ENCODE assay signal across 25 cellular contexts in genomic region chr1:201302168-201302896, GRCh38. TPM values are rescaled to one million over a fixed set of nuclear protein-coding genes. Genes with fewer than 3 reads are reported as not detected.
DNase-seq lines count a peak whose midpoint lies in the region; ATAC-seq, FAIRE-seq and TF ChIP-seq lines count a peak whose summit lies in the region.
"Had no signal": no experiment of that assay in that cellular context is flagged by ENCODE, and none has a peak within 500 bp of the region (broad histone marks: within the 10 kb centered on the region; RNA-seq: fewer than 3 reads in every experiment).

No MANE protein-coding gene starts in this region.

- H2BK15ac ChIP-seq in H1 (ENCODE audit: low read length) = peak overlapping the region; percentile 88; the same call in 1 of the 2 replicates

- CTCF ChIA-PET in A549 (lab: Yijun Ruan, JAX) (interaction anchor here (0.9 to 3.6 kb wide), 9 partner anchors 9 to 59 kb away, joined by 3 to 21 read pairs (median 5); no protein-coding TSS in a partner anchor), H1 (lab: Charles Lee; ENCODE audit: partially characterized antibody) (interaction anchor here (1.2 to 9.0 kb wide), 10 partner anchors 10 to 183 kb away, joined by 3 to 78 read pairs (median 10); partner anchors contain the start of gene PKP1)

- no peak overlapping the region for H3K4me2 ChIP-seq in A549
- H3K4me2 ChIP-seq in H1 (ENCODE audit: insufficient read depth in 1 of 2, low read depth in 2 of 2, low read length in 2 of 2) = no peak overlapping the region
- H3K4me2 ChIP-seq in osteoblast (ENCODE audit: insufficient read depth, low read length) = no peak overlapping the region

- H3K27me3 Mint-ChIP-seq in HFFc6 (ENCODE audit: insufficient read depth) = peaks cover 35% of the 10 kb centered on the region
- H3K27me3 Mint-ChIP-seq: activated CD8-positive, alpha-beta T cell treated with anti-CD3 and anti-CD28 coated beads for 36 hours had no signal

- H3K4me1 ChIP-seq in A549 (peaks cover 37% of the 10 kb centered on the region), H1 (replicated peaks in 1 of 4; ENCODE audit: control insufficient read depth in 3 of 4, insufficient read depth in 4 of 4, low read length in 3 of 4) (peaks cover 0 to 4% (median under 1%) of the 10 kb centered on the region in 4 experiments; a peak in 3 of 7 replicates), osteoblast (ENCODE audit: insufficient read depth, low read length) (peaks cover 19% of the 10 kb centered on the region)
- H3K4me1 ChIP-seq: spleen had no signal

- H3K79me2 ChIP-seq in H1 (ENCODE audit: control insufficient read depth in 1 of 2, insufficient read depth in 2 of 2, low read length in 2 of 2) (no peaks in the 10 kb centered on the region), osteoblast (ENCODE audit: insufficient read depth, low read length) (no peaks in the 10 kb centered on the region)

- no peak overlapping the region for H2BK12ac ChIP-seq in H1 (ENCODE audit: low read depth, low read length)

- H3K79me1 ChIP-seq in H1 (ENCODE audit: low read depth, low read length) = no peaks in the 10 kb centered on the region

- H3K23me2 ChIP-seq in H1 (ENCODE audit: low read depth, low read length) = no peaks in the 10 kb centered on the region

- TF ChIP-seq EP300 in A549 (IDR thresholded peaks at IDR 0.05) (no peak), H1 (IDR thresholded peaks at IDR 0.05; ENCODE audit: borderline replicate concordance in 1 of 2, low read depth in 2 of 2, low read length in 2 of 2) (no peak)

- H3K4ac ChIP-seq in H1 (replicated peaks; ENCODE audit: insufficient read length, low read depth, low read length) = no peak overlapping the region

- no peak overlapping the region for H3K9ac ChIP-seq in H1 (replicated peaks in 1 of 4; ENCODE audit: extremely low read depth in 1 of 4, low read depth in 3 of 4, low read length in 3 of 4)

- H3K4me1 Mint-ChIP-seq in HFFc6 (ENCODE audit: low read depth) = peaks cover 6% of the 10 kb centered on the region; the same call in 1 of the 2 replicates
- H3K4me1 Mint-ChIP-seq: central memory CD8-positive, alpha-beta T cell; IgD-negative memory B cell; neural crest cell; stimulated activated naive CD8-positive, alpha-beta T cell treated with anti-CD3 and anti-CD28 coated beads, Interleukin-15, amount 100 ng/mL, for 72 hours had no signal

- TF ChIP-seq POLR2A in A549 (IDR thresholded peaks at IDR 0.05; ENCODE audit: low read length) = no peak
- no peak for TF ChIP-seq POLR2A in H1 (IDR thresholded peaks at IDR 0.05; ENCODE audit: control extremely low read depth in 1 of 2, low read depth in 2 of 2, low read length in 2 of 2)

- H2AFZ ChIP-seq in H1 (ENCODE audit: low read length) (0 out of 2 replicates have a peak overlapping the region, but pooled peaks have one; percentile 80), osteoblast (ENCODE audit: low read length) (no peak overlapping the region)

- no peak overlapping the region for H4K5ac ChIP-seq in H1 (ENCODE audit: insufficient read length, low read depth, low read length)

- H3K36me3 ChIP-seq in H1 (ENCODE audit: control insufficient read depth in 2 of 4, insufficient read depth in 4 of 4, low read length in 3 of 4) = no peaks in the 10 kb centered on the region
- H3K36me3 ChIP-seq in osteoblast (ENCODE audit: insufficient read depth, low read length) = no peaks in the 10 kb centered on the region
- H3K36me3 ChIP-seq: MG63, spleen had no signal

- H3K23ac ChIP-seq in H1 (ENCODE audit: insufficient read length) = no peak overlapping the region

- 76% methylated on average over 14 of the region's 15 CpGs for WGBS in A549 (ENCODE audit: missing lambda C conversion rate)
- 79% methylated on average over 14 of the region's 15 CpGs; no CpG with 5 or more reads in 1 of the 2 experiments for WGBS in H1 (ENCODE audit: extremely low coverage in 1 of 2, insufficient coverage in 1 of 2, insufficient read length in 1 of 2, insufficient replicate concordance in 2 of 2, low coverage in 1 of 2, low lambda C conversion rate in 2 of 2, missing lambda C conversion rate in 1 of 2), 2 experiments

- no peak overlapping the region for H4K8ac ChIP-seq in H1 (ENCODE audit: extremely low read depth, insufficient read depth, low read length)

- H3K27ac ChIP-seq in A549 = peak overlapping the region; percentile 29 to 51; a peak in 3 of 6 replicates
- no peak overlapping the region for H3K27ac ChIP-seq in H1 (ENCODE audit: low read depth, low read length)
- H3K27ac ChIP-seq in osteoblast (ENCODE audit: low read depth, low read length) = no peak overlapping the region
- H3K27ac ChIP-seq: spleen had no signal

- H3K14ac ChIP-seq in H1 (ENCODE audit: insufficient read length) = no peak overlapping the region

- DNase-seq in A549 (ENCODE audit: low read depth in 1 of 2, low spot score in 1 of 2) (no peak), LoVo (ENCODE audit: low spot score) (peak; percentile 40), H1 (ENCODE audit: low read depth in 1 of 2, low spot score in 2 of 2) (no peak), osteoblast (ENCODE audit: insufficient read length, low spot score, missing footprints) (peak; percentile 23), cerebellar cortex (ENCODE audit: low spot score) (no peak), HFFc6 (no peak), DMS79 treated with DMSO at 0.1 percent for 48 hours (lab: John Stamatoyannopoulos, UW) (no peak)
- DNase-seq in activated CD4-positive, alpha-beta T cell treated with anti-CD3 and anti-CD28 coated beads, Interleukin-2, amount 50 U/mL, for 48 hours = no peak
- DNase-seq: activated CD8-positive, alpha-beta T cell treated with anti-CD3 and anti-CD28 coated beads for 36 hours; activated naive CD4-positive, alpha-beta T cell treated with Interleukin-2 at 50 U/mL for 16 hours; activated T-cell treated with anti-CD3 and anti-CD28 coated beads, Interleukin-2, amount 50 U/mL, for 1 hour; left ventricle myocardium superior; MG63; NCI-H1694 treated with DMSO at 0.1 percent for 48 hours; NCI-H226; spleen; stimulated activated CD4-positive, alpha-beta T cell treated with anti-CD3 and anti-CD28 coated beads, Interleukin-4, amount 100 ng/mL, for 4 hours; stimulated activated naive CD8-positive, alpha-beta T cell treated with anti-CD3 and anti-CD28 coated beads, Interleukin-15, amount 100 ng/mL, for 72 hours; trophoblast cell had no signal

- no peak overlapping the region for H3K27ac Mint-ChIP-seq in HFFc6
- H3K27ac Mint-ChIP-seq: activated CD8-positive, alpha-beta T cell treated with anti-CD3 and anti-CD28 coated beads for 36 hours; IgD-negative memory B cell; stimulated activated naive CD8-positive, alpha-beta T cell treated with anti-CD3 and anti-CD28 coated beads, Interleukin-15, amount 100 ng/mL, for 72 hours had no signal

- H3K27me3 ChIP-seq in H1 (replicated peaks in 1 of 4; ENCODE audit: control insufficient read depth in 3 of 4, extremely low read depth in 1 of 4, insufficient read depth in 3 of 4, low read length in 3 of 4) = no peaks in the 10 kb centered on the region; a peak in 1 of 7 replicates
- peaks cover 8% of the 10 kb centered on the region for H3K27me3 ChIP-seq in osteoblast (ENCODE audit: insufficient read depth, low read length)
- H3K27me3 ChIP-seq: MG63 had no signal

- no peak overlapping the region for H2AK5ac ChIP-seq in H1 (ENCODE audit: low read depth, low read length)

- H4K20me1 ChIP-seq in H1 (replicated peaks in 1 of 2; ENCODE audit: control insufficient read depth in 1 of 2, insufficient read depth in 2 of 2, low read length in 2 of 2) (no peaks in the 10 kb centered on the region), osteoblast (ENCODE audit: insufficient read depth, low read length) (no peaks in the 10 kb centered on the region)

- no peak for FAIRE-seq in A549 (lab: Jason Lieb, UNC)
- no peak for FAIRE-seq in H1 (lab: Jason Lieb, UNC)
- FAIRE-seq: A204.1, G401.6 had no signal

- H4K91ac ChIP-seq in H1 (replicated peaks; ENCODE audit: insufficient read length, low read length) = no peak overlapping the region

- H3K4me3 Mint-ChIP-seq in HFFc6 = no peak overlapping the region
- H3K4me3 Mint-ChIP-seq: activated CD8-positive, alpha-beta T cell treated with anti-CD3 and anti-CD28 coated beads for 36 hours; central memory CD8-positive, alpha-beta T cell; IgD-negative memory B cell; neural crest cell; stimulated activated naive CD8-positive, alpha-beta T cell treated with anti-CD3 and anti-CD28 coated beads, Interleukin-15, amount 100 ng/mL, for 72 hours had no signal

- POLR2A ChIA-PET in A549 (lab: Yijun Ruan, JAX) (no interaction called here), H1 (lab: Charles Lee; ENCODE audit: partially characterized antibody) (interaction anchor here (0.9 to 1.0 kb wide), 2 partner anchors 10 to 13 kb away, joined by 3 to 7 read pairs; no protein-coding TSS in a partner anchor)

- TF ChIP-seq RAD21 in A549 (conservative IDR thresholded peaks at IDR 0.05 in 1 of 2, IDR thresholded peaks at IDR 0.05 in 1 of 2) (no peak), H1 (IDR thresholded peaks at IDR 0.05 in 1 of 2, conservative IDR thresholded peaks at IDR 0.05 in 1 of 2; ENCODE audit: low read depth in 2 of 2, low read length in 2 of 2) (no peak)

- no peak overlapping the region for H2BK120ac ChIP-seq in H1 (replicated peaks; ENCODE audit: low read depth, low read length)

- ATAC-seq in A549 = no peak
- ATAC-seq: activated CD8-positive, alpha-beta T cell treated with anti-CD3 and anti-CD28 coated beads for 36 hours; left ventricle myocardium superior; stimulated activated naive CD8-positive, alpha-beta T cell treated with anti-CD3 and anti-CD28 coated beads, Interleukin-15, amount 100 ng/mL, for 72 hours had no signal

- TF ChIP-seq CTCF in A549 (IDR thresholded peaks at IDR 0.05) (no peak), H1 (IDR thresholded peaks at IDR 0.05; ENCODE audit: control extremely low read depth in 1 of 3, insufficient read depth in 1 of 3, low read depth in 1 of 3, low read length in 3 of 3) (no peak), osteoblast (IDR thresholded peaks at IDR 0.05; ENCODE audit: extremely low read depth, low read depth, low read length) (no peak), HFFc6 (IDR thresholded peaks at IDR 0.05) (no peak)

- H3K18ac ChIP-seq in H1 (ENCODE audit: extremely low read depth, low read length) = no peak overlapping the region

- H2BK5ac ChIP-seq in H1 (ENCODE audit: low read depth, low read length) = no peak overlapping the region

- H3K4me3 ChIP-seq in A549 = no peak overlapping the region
- H3K4me3 ChIP-seq in H1 (ENCODE audit: extremely low read depth in 1 of 4, insufficient read depth in 2 of 4, low read depth in 3 of 4, low read length in 4 of 4) = no peak overlapping the region
- no peak overlapping the region for H3K4me3 ChIP-seq in osteoblast (ENCODE audit: insufficient read depth, low read length)
- H3K4me3 ChIP-seq: MG63, spleen had no signal

- no peaks in the 10 kb centered on the region for H3K9me3 Mint-ChIP-seq in HFFc6
- H3K9me3 Mint-ChIP-seq: activated CD8-positive, alpha-beta T cell treated with anti-CD3 and anti-CD28 coated beads for 36 hours; central memory CD8-positive, alpha-beta T cell; IgD-negative memory B cell; neural crest cell; stimulated activated naive CD8-positive, alpha-beta T cell treated with anti-CD3 and anti-CD28 coated beads, Interleukin-15, amount 100 ng/mL, for 72 hours had no signal

- no peaks in the 10 kb centered on the region for H3K36me3 Mint-ChIP-seq in HFFc6 (ENCODE audit: low read depth)
- H3K36me3 Mint-ChIP-seq: IgD-negative memory B cell had no signal

- H3K56ac ChIP-seq in H1 (replicated peaks; ENCODE audit: insufficient read length, low read depth, low read length) = no peak overlapping the region

- H3K9me3 ChIP-seq in A549 = no peaks in the 10 kb centered on the region
- no peaks in the 10 kb centered on the region for H3K9me3 ChIP-seq in H1 (ENCODE audit: insufficient read depth in 2 of 2, low read depth in 1 of 2, low read length in 1 of 2)
- no peaks in the 10 kb centered on the region for H3K9me3 ChIP-seq in osteoblast (ENCODE audit: low read depth, low read length)
- H3K9me3 ChIP-seq: MG63, spleen had no signal

- no peak overlapping the region for H2BK20ac ChIP-seq in H1 (ENCODE audit: low read length)

RNA-seq across cellular contexts. Expression of gene PKP1, which starts 19.0 kb away (rescaled TPM):
- polyA plus RNA-seq in A549 (2011; rRNA removed) = not detected in 2 replicates
- polyA plus RNA-seq in A549 (2012; cell fraction: cytosol; rRNA removed) = 0.01 TPM in 1 of 2 replicates, not detected in the other
- not detected in 2 replicates for polyA plus RNA-seq in A549 (2012; cell fraction: nucleus; rRNA removed)
- not detected in 3 replicates for polyA plus RNA-seq in A549 (2017; fragmentation: RNase III; extraction: RNeasy Plus Mini Kit Qiagen cat#74134 plus additional on column Dnase treatment)
- polyA minus RNA-seq in A549 (2011; rRNA and poly(A)+ RNA removed) = not detected in 2 replicates
- total RNA-seq in H1 (2021; fragmentation: NEBNext Ultra II Directional; extraction: Animal tissue kit (Norgen Biotek cat#: 25700)) = 0.88 and 0.95 TPM in 2 replicates
- 0.21 and 0.66 TPM in 2 replicates for polyA plus RNA-seq in H1 (2011; rRNA removed)
- polyA plus RNA-seq in H1 (2011; cell fraction: cytosol; rRNA removed) = 0.37 TPM
- 0.97 TPM for polyA plus RNA-seq in H1 (2011; cell fraction: nucleus; rRNA removed)
- polyA plus RNA-seq in H1 (2012, experiment 1 of 2) = 0.25 to 0.48 TPM (median 0.42 TPM) in 4 replicates
- polyA plus RNA-seq in H1 (2012, experiment 2 of 2) = 0.25 TPM
- polyA plus RNA-seq in H1 (2013, experiment 1 of 2) = 0.24 TPM
- 0.20 TPM for polyA plus RNA-seq in H1 (2013, experiment 2 of 2)
- polyA minus RNA-seq in H1 (2011; rRNA and poly(A)+ RNA removed) = 0.39 and 0.63 TPM in 2 replicates
- polyA minus RNA-seq in H1 (2011; cell fraction: cytosol; rRNA and poly(A)+ RNA removed) = 0.22 TPM
- polyA minus RNA-seq in H1 (2011; cell fraction: nucleus; rRNA and poly(A)+ RNA removed) = 0.40 TPM
- under 0.01 TPM in 2 replicates for total RNA-seq in osteoblast
- total RNA-seq in HFFc6 (2021; fragmentation: NEBNext Ultra II Directional; extraction: Animal tissue kit (Norgen Biotek cat#: 25700)) = not detected
- total RNA-seq: activated CD8-positive, alpha-beta T cell treated with anti-CD3 and anti-CD28 coated beads for 36 hours; neural crest cell; RPMI7951; spleen had no signal
- polyA plus RNA-seq: IgD-negative memory B cell had no signal

Comparison
In these comparisons a context has a peak if more than half of its experiments do, and no peak if none do; other contexts are left out.
1. DNase-seq: peak in LoVo (single experiment) and osteoblast (single experiment); none in A549 (0 of 2), H1 (0 of 2), activated CD4-positive, alpha-beta T cell treated with anti-CD3 and anti-CD28 coated beads, Interleukin-2, amount 50 U/mL, for 48 hours (0 of 2), cerebellar cortex (single experiment), HFFc6 (single experiment) and DMS79 treated with DMSO at 0.1 percent for 48 hours (single experiment).
2. H3K27ac ChIP-seq: peak in A549 (2 of 2); none in H1 (single experiment) and osteoblast (single experiment).